In genomic region chr2:142915502-142915901, GRCh38 we compare ENCODE assay signal across 20 cellular contexts. TPM values are rescaled to one million over a fixed set of nuclear protein-coding genes. Genes with fewer than 3 reads are reported as not detected.
DNase-seq lines count a peak whose midpoint lies in the region; ATAC-seq and TF ChIP-seq lines count a peak whose summit lies in the region.
"Had no signal": no experiment of that assay in that cellular context is flagged by ENCODE, and none has a peak within 500 bp of the region (broad histone marks: within the 10 kb centered on the region; RNA-seq: fewer than 3 reads in every experiment).

No MANE protein-coding gene starts in this region.

- H3K36me3 ChIP-seq in GM06990 (ENCODE audit: control insufficient read depth, insufficient read depth, low read length) (peaks cover 3% of the 10 kb centered on the region), mucosa of descending colon (ENCODE audit: low read depth) (no peaks in the 10 kb centered on the region)
- no peaks in the 10 kb centered on the region for H3K36me3 ChIP-seq in naive thymus-derived CD4-positive, alpha-beta T cell (ENCODE audit: control insufficient read depth in 2 of 3, insufficient read depth in 3 of 3, low read length in 3 of 3)
- H3K36me3 ChIP-seq: left lung, neutrophil, tibial artery had no signal

- no peaks in the 10 kb centered on the region for H3K4me1 Mint-ChIP-seq in naive thymus-derived CD4-positive, alpha-beta T cell
- H3K4me1 Mint-ChIP-seq in activated CD4-positive, alpha-beta T cell treated with anti-CD3 and anti-CD28 coated beads for 36 hours, result no peaks in the 10 kb centered on the region
- H3K4me1 Mint-ChIP-seq: activated naive CD8-positive, alpha-beta T cell treated with anti-CD3 and anti-CD28 coated beads, Interleukin-2, amount 50 U/mL, for 24 hours; stimulated activated effector memory CD8-positive, alpha-beta T cell treated with anti-CD3 and anti-CD28 coated beads, Interleukin-12 subunit alpha, Interleukin-12 subunit beta, amount 100 ng/mL, for 72 hours had no signal

- CTCF ChIA-PET in naive thymus-derived CD4-positive, alpha-beta T cell (lab: Charles Lee), result no interaction called here
- CTCF ChIA-PET in activated CD4-positive, alpha-beta T cell treated with anti-CD3 and anti-CD28 coated beads for 36 hours (lab: Charles Lee), result no interaction called here

- H3K9me3 ChIP-seq in naive thymus-derived CD4-positive, alpha-beta T cell (ENCODE audit: control insufficient read depth in 2 of 3, low read length in 3 of 3), result no peaks in the 10 kb centered on the region
- no peaks in the 10 kb centered on the region for H3K9me3 ChIP-seq in mucosa of descending colon
- H3K9me3 ChIP-seq: left lung, neutrophil, tibial artery had no signal

- H3K4me1 ChIP-seq in naive thymus-derived CD4-positive, alpha-beta T cell (ENCODE audit: control insufficient read depth in 2 of 2, insufficient read depth in 2 of 2, low read length in 2 of 2), result no peaks in the 10 kb centered on the region
- H3K4me1 ChIP-seq in mucosa of descending colon (ENCODE audit: low read depth), result no peaks in the 10 kb centered on the region
- H3K4me1 ChIP-seq: left lung, tibial artery had no signal

- no peaks in the 10 kb centered on the region for H3K27me3 ChIP-seq in GM06990 (replicated peaks; ENCODE audit: control insufficient read depth, insufficient read depth, low read length)
- no peaks in the 10 kb centered on the region for H3K27me3 ChIP-seq in naive thymus-derived CD4-positive, alpha-beta T cell (ENCODE audit: control insufficient read depth in 2 of 2, insufficient read depth in 2 of 2, low read length in 2 of 2)
- H3K27me3 ChIP-seq: left lung, neutrophil, tibial artery had no signal

- peak overlapping the region; percentile 43 for H3K4me3 ChIP-seq in GM06990 (replicated peaks; ENCODE audit: low read depth, low read length)
- no peak overlapping the region for H3K4me3 ChIP-seq in naive thymus-derived CD4-positive, alpha-beta T cell (ENCODE audit: low read length)
- no peak overlapping the region for H3K4me3 ChIP-seq in mucosa of descending colon
- H3K4me3 ChIP-seq: left lung, tibial artery had no signal

- TF ChIP-seq CTCF in GM06990 (IDR thresholded peaks at IDR 0.05; ENCODE audit: insufficient read depth, low read length, poor library complexity, severe bottlenecking) (no peak), mucosa of descending colon (IDR thresholded peaks at IDR 0.05) (no peak)

- peaks cover 0 to 14% (median 5%) of the 10 kb centered on the region in 5 donors for H3K27me3 Mint-ChIP-seq in naive thymus-derived CD4-positive, alpha-beta T cell
- H3K27me3 Mint-ChIP-seq in activated CD4-positive, alpha-beta T cell treated with anti-CD3 and anti-CD28 coated beads for 36 hours, result peaks cover 8% of the 10 kb centered on the region
- H3K27me3 Mint-ChIP-seq: activated naive CD8-positive, alpha-beta T cell treated with anti-CD3 and anti-CD28 coated beads, Interleukin-2, amount 50 U/mL, for 24 hours; dendritic cell treated with granulocyte-macrophage colony-stimulating factor and Interleukin-4, amounts not matched to agents 40 ng/mL and 50 ng/mL, for 4 days had no signal

- intact Hi-C loops in naive thymus-derived CD4-positive, alpha-beta T cell (cut with micrococcal nuclease), result no loop called here
- intact Hi-C loops in activated CD4-positive, alpha-beta T cell treated with anti-CD3 and anti-CD28 coated beads for 36 hours (cut with DNase I, micrococcal nuclease), result no loop called here
- intact Hi-C loops in mucosa of descending colon (cut with DNase I, micrococcal nuclease), result no loop called here

- POLR2A ChIA-PET in naive thymus-derived CD4-positive, alpha-beta T cell (lab: Charles Lee), result no interaction called here
- POLR2A ChIA-PET in activated CD4-positive, alpha-beta T cell treated with anti-CD3 and anti-CD28 coated beads for 36 hours (lab: Charles Lee), result no interaction called here

- no peak overlapping the region for H3K4me3 Mint-ChIP-seq in naive thymus-derived CD4-positive, alpha-beta T cell
- H3K4me3 Mint-ChIP-seq in activated CD4-positive, alpha-beta T cell treated with anti-CD3 and anti-CD28 coated beads for 36 hours, result no peak overlapping the region
- H3K4me3 Mint-ChIP-seq: activated naive CD8-positive, alpha-beta T cell treated with anti-CD3 and anti-CD28 coated beads, Interleukin-2, amount 50 U/mL, for 24 hours; dendritic cell treated with granulocyte-macrophage colony-stimulating factor and Interleukin-4, amounts not matched to agents 40 ng/mL and 50 ng/mL, for 4 days; stimulated activated effector memory CD8-positive, alpha-beta T cell treated with anti-CD3 and anti-CD28 coated beads, Interleukin-12 subunit alpha, Interleukin-12 subunit beta, amount 100 ng/mL, for 72 hours; T-helper 2 cell treated with Interferon-gamma antibody and Interleukin-4, amounts not matched to agents 5 μg/mL and 100 μg/mL, for 36 hours had no signal

- H3K9me3 Mint-ChIP-seq in naive thymus-derived CD4-positive, alpha-beta T cell, result peaks cover 0 to 8% (median 0%) of the 10 kb centered on the region in 11 donors
- no peaks in the 10 kb centered on the region for H3K9me3 Mint-ChIP-seq in activated CD4-positive, alpha-beta T cell treated with anti-CD3 and anti-CD28 coated beads for 36 hours (ENCODE audit: low read depth)
- H3K9me3 Mint-ChIP-seq: activated naive CD8-positive, alpha-beta T cell treated with anti-CD3 and anti-CD28 coated beads, Interleukin-2, amount 50 U/mL, for 24 hours; dendritic cell treated with granulocyte-macrophage colony-stimulating factor and Interleukin-4, amounts not matched to agents 40 ng/mL and 50 ng/mL, for 4 days; stimulated activated effector memory CD8-positive, alpha-beta T cell treated with anti-CD3 and anti-CD28 coated beads, Interleukin-12 subunit alpha, Interleukin-12 subunit beta, amount 100 ng/mL, for 72 hours; T-helper 2 cell treated with Interferon-gamma antibody and Interleukin-4, amounts not matched to agents 5 μg/mL and 100 μg/mL, for 36 hours had no signal

- DNase-seq in GM06990 (ENCODE audit: extremely low read depth, insufficient read length) (no peak), fibroblast of peridontal ligament (ENCODE audit: extremely low read depth) (peak; percentile 4), midbrain (lab: John Stamatoyannopoulos, UW) (no peak), mucosa of descending colon (no peak)
- no peak for DNase-seq in naive thymus-derived CD4-positive, alpha-beta T cell
- no peak for DNase-seq in activated CD4-positive, alpha-beta T cell treated with anti-CD3 and anti-CD28 coated beads for 36 hours
- DNase-seq: ACHN; activated CD4-positive, CD25-positive, alpha-beta regulatory T cell; activated naive CD8-positive, alpha-beta T cell treated with anti-CD3 and anti-CD28 coated beads, Interleukin-2, amount 50 U/mL, for 24 hours; foreskin melanocyte; left lung; NCI-H1105; NCI-H748 treated with DMSO at 0.1 percent for 48 hours; tibial artery had no signal

- H3K27ac ChIP-seq in naive thymus-derived CD4-positive, alpha-beta T cell (ENCODE audit: low read depth, low read length), result no peak overlapping the region
- H3K27ac ChIP-seq: left lung, neutrophil, tibial artery had no signal

- ATAC-seq in GM21619 (IDR thresholded peaks at IDR 0.05; ENCODE audit: unreplicated experiment) (peak; percentile 3), HG03571 (IDR thresholded peaks at IDR 0.05; ENCODE audit: unreplicated experiment) (peak; percentile 3), mucosa of descending colon (no peak)
- no peak for ATAC-seq in naive thymus-derived CD4-positive, alpha-beta T cell
- ATAC-seq in activated CD4-positive, alpha-beta T cell treated with anti-CD3 and anti-CD28 coated beads for 36 hours, result no peak
- ATAC-seq: activated naive CD8-positive, alpha-beta T cell treated with anti-CD3 and anti-CD28 coated beads, Interleukin-2, amount 50 U/mL, for 24 hours; left lung; stimulated activated effector memory CD8-positive, alpha-beta T cell treated with anti-CD3 and anti-CD28 coated beads, Interleukin-12 subunit alpha, Interleukin-12 subunit beta, amount 100 ng/mL, for 72 hours had no signal

- no peaks in the 10 kb centered on the region for H3K36me3 Mint-ChIP-seq in naive thymus-derived CD4-positive, alpha-beta T cell
- no peaks in the 10 kb centered on the region for H3K36me3 Mint-ChIP-seq in activated CD4-positive, alpha-beta T cell treated with anti-CD3 and anti-CD28 coated beads for 36 hours (ENCODE audit: low read depth)
- H3K36me3 Mint-ChIP-seq: stimulated activated effector memory CD8-positive, alpha-beta T cell treated with anti-CD3 and anti-CD28 coated beads, Interleukin-12 subunit alpha, Interleukin-12 subunit beta, amount 100 ng/mL, for 72 hours had no signal

- no peak overlapping the region for H3K27ac Mint-ChIP-seq in naive thymus-derived CD4-positive, alpha-beta T cell
- H3K27ac Mint-ChIP-seq in activated CD4-positive, alpha-beta T cell treated with anti-CD3 and anti-CD28 coated beads for 36 hours, result no peak overlapping the region
- H3K27ac Mint-ChIP-seq: activated naive CD8-positive, alpha-beta T cell treated with anti-CD3 and anti-CD28 coated beads, Interleukin-2, amount 50 U/mL, for 24 hours; dendritic cell treated with granulocyte-macrophage colony-stimulating factor and Interleukin-4, amounts not matched to agents 40 ng/mL and 50 ng/mL, for 4 days; stimulated activated effector memory CD8-positive, alpha-beta T cell treated with anti-CD3 and anti-CD28 coated beads, Interleukin-12 subunit alpha, Interleukin-12 subunit beta, amount 100 ng/mL, for 72 hours; T-helper 2 cell treated with Interferon-gamma antibody and Interleukin-4, amounts not matched to agents 5 μg/mL and 100 μg/mL, for 36 hours had no signal

RNA-seq across cellular contexts. Expression of gene KYNU, which starts 38.0 kb away (rescaled TPM):
- 10 to 100 TPM in 1 of 5 experiments, 1 to 10 TPM in 2, under 1 TPM in 1, not detected in 1; 0.94 to 23.4 (median 2.1) TPM for total RNA-seq in naive thymus-derived CD4-positive, alpha-beta T cell
- under 1 TPM in 1 of 2 donors, not detected in 1; 0.13 TPM for polyA plus RNA-seq in naive thymus-derived CD4-positive, alpha-beta T cell
- total RNA-seq in activated CD4-positive, alpha-beta T cell treated with anti-CD3 and anti-CD28 coated beads for 36 hours, result not detected
- 1 to 10 TPM; 1.7 to 3.3 (median 2.7) TPM for total RNA-seq in mucosa of descending colon

Comparison
In these comparisons a context has a peak if more than half of its experiments do, and no peak if none do; other contexts are left out.
1. ATAC-seq: peak in GM21619 (single experiment) and HG03571 (single experiment); none in naive thymus-derived CD4-positive, alpha-beta T cell (single experiment), activated CD4-positive, alpha-beta T cell treated with anti-CD3 and anti-CD28 coated beads for 36 hours (single experiment) and mucosa of descending colon (single experiment).